Comparison of ENCODE assay signal across 2 cellular contexts in the genomic region with DNA sequence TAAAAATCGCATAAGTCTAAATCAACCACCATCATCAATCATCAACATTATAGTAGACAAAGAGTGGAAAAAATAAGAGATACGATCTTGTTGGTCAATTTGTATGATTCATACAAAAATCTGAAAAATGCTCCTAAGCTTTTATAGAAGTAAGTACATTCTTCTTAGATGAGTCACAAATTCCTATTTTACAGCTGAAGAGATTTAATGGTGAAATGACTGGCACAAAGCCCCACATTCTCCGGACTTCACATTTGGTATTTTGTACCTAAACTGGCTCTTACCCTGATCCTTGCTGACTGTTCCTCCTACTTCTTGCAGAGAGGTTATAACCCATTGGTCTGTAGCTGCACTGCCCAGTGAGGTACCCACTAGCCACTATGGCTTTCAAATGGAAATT.
A peak's percentile ranks its signal among the peaks of the same experiment; 100 is the strongest.
TF ChIP-seq lines count a peak whose summit lies in the region.

No MANE protein-coding gene starts in this region.

TF ChIP-seq in Ishikawa, 13 proteins besides CTCF, POLR2A, EP300 and RAD21:
- TF ChIP-seq, protein P1, sequence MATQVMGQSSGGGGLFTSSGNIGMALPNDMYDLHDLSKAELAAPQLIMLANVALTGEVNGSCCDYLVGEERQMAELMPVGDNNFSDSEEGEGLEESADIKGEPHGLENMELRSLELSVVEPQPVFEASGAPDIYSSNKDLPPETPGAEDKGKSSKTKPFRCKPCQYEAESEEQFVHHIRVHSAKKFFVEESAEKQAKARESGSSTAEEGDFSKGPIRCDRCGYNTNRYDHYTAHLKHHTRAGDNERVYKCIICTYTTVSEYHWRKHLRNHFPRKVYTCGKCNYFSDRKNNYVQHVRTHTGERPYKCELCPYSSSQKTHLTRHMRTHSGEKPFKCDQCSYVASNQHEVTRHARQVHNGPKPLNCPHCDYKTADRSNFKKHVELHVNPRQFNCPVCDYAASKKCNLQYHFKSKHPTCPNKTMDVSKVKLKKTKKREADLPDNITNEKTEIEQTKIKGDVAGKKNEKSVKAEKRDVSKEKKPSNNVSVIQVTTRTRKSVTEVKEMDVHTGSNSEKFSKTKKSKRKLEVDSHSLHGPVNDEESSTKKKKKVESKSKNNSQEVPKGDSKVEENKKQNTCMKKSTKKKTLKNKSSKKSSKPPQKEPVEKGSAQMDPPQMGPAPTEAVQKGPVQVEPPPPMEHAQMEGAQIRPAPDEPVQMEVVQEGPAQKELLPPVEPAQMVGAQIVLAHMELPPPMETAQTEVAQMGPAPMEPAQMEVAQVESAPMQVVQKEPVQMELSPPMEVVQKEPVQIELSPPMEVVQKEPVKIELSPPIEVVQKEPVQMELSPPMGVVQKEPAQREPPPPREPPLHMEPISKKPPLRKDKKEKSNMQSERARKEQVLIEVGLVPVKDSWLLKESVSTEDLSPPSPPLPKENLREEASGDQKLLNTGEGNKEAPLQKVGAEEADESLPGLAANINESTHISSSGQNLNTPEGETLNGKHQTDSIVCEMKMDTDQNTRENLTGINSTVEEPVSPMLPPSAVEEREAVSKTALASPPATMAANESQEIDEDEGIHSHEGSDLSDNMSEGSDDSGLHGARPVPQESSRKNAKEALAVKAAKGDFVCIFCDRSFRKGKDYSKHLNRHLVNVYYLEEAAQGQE (IDR thresholded peaks at IDR 0.05; ENCODE audit: low read depth), result no peak
- TF ChIP-seq, protein P2, sequence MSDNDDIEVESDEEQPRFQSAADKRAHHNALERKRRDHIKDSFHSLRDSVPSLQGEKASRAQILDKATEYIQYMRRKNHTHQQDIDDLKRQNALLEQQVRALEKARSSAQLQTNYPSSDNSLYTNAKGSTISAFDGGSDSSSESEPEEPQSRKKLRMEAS (IDR thresholded peaks at IDR 0.05), result no peak
- TF ChIP-seq TEAD4 (IDR thresholded peaks at IDR 0.05), result peak; percentile 95
- no peak for TF ChIP-seq CREB1 (IDR thresholded peaks at IDR 0.05; ENCODE audit: low read depth)
- peak; percentile 70 for TF ChIP-seq TCF12 (IDR thresholded peaks at IDR 0.05; ENCODE audit: low read depth)
- peak; percentile 84 for TF ChIP-seq FOXM1 (IDR thresholded peaks at IDR 0.05; ENCODE audit: borderline replicate concordance, low read depth)
- peak; percentile 60; the same call in 1 of the 2 replicates for TF ChIP-seq CEBPB (IDR thresholded peaks at IDR 0.05)
- peak; percentile 84 for TF ChIP-seq NFIC (IDR thresholded peaks at IDR 0.05)

TF ChIP-seq in GM12878, 131 proteins besides CTCF, POLR2A, EP300 and RAD21 (continued from another document):
- TF ChIP-seq, protein P3, sequence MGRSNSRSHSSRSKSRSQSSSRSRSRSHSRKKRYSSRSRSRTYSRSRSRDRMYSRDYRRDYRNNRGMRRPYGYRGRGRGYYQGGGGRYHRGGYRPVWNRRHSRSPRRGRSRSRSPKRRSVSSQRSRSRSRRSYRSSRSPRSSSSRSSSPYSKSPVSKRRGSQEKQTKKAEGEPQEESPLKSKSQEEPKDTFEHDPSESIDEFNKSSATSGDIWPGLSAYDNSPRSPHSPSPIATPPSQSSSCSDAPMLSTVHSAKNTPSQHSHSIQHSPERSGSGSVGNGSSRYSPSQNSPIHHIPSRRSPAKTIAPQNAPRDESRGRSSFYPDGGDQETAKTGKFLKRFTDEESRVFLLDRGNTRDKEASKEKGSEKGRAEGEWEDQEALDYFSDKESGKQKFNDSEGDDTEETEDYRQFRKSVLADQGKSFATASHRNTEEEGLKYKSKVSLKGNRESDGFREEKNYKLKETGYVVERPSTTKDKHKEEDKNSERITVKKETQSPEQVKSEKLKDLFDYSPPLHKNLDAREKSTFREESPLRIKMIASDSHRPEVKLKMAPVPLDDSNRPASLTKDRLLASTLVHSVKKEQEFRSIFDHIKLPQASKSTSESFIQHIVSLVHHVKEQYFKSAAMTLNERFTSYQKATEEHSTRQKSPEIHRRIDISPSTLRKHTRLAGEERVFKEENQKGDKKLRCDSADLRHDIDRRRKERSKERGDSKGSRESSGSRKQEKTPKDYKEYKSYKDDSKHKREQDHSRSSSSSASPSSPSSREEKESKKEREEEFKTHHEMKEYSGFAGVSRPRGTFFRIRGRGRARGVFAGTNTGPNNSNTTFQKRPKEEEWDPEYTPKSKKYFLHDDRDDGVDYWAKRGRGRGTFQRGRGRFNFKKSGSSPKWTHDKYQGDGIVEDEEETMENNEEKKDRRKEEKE (IDR thresholded peaks at IDR 0.05), result no peak
